In the genomic region with DNA sequence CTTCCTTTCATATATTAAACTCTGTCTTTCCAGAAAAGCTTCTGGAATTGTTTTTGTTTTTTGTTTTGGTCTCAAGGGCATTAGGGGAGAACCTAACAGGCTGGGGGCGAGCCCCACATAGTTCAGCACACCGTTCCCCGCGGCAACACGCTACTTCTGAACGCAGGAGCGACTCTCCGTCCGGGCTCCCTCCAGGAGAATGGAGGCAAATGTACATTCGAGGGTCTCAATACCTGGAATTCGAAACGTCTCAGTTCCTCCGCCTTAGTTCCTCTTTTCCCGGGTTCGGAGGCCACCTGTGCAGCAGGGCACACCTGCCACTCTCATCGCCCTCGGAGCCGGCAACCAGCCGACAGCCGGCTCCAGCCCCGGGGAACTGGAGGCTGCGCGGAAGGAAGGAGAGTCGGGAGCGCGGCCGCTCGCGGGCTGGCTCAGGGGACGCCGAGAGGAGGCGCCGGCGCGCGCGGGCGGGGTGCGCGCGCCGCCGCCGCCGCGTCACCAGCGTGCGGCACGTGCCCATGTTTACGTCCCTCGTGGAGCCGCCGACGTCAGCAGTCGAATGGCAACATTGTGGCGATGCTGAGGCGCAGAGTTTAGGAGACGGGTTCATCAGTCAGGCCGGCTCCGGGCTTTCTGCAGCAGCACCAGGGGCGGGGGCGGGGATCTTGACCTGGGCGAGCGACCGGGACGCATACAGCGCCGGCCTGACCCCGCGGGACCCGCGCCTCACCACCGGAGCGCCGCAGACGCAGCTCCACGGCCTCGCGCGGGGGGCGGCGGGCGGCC, we compare ENCODE assay signal across 1 cellular context.
TF ChIP-seq lines count a peak whose summit lies in the region.

A gene with protein sequence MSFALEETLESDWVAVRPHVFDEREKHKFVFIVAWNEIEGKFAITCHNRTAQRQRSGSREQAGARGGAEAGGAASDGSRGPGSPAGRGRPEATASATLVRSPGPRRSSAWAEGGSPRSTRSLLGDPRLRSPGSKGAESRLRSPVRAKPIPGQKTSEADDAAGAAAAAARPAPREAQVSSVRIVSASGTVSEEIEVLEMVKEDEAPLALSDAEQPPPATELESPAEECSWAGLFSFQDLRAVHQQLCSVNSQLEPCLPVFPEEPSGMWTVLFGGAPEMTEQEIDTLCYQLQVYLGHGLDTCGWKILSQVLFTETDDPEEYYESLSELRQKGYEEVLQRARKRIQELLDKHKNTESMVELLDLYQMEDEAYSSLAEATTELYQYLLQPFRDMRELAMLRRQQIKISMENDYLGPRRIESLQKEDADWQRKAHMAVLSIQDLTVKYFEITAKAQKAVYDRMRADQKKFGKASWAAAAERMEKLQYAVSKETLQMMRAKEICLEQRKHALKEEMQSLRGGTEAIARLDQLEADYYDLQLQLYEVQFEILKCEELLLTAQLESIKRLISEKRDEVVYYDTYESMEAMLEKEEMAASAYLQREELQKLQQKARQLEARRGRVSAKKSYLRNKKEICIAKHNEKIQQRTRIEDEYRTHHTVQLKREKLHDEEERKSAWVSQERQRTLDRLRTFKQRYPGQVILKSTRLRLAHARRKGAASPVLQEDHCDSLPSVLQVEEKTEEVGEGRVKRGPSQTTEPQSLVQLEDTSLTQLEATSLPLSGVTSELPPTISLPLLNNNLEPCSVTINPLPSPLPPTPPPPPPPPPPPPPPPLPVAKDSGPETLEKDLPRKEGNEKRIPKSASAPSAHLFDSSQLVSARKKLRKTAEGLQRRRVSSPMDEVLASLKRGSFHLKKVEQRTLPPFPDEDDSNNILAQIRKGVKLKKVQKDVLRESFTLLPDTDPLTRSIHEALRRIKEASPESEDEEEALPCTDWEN (plus strand): TSS at position 554 of the 786 bp plus-strand sequence. CDS start 520 bp downstream, outside the sequence.

TF ChIP-seq in HCT116, 20 proteins besides CTCF, POLR2A, EP300 and RAD21 (continued from another document):
- TF ChIP-seq, protein P1, sequence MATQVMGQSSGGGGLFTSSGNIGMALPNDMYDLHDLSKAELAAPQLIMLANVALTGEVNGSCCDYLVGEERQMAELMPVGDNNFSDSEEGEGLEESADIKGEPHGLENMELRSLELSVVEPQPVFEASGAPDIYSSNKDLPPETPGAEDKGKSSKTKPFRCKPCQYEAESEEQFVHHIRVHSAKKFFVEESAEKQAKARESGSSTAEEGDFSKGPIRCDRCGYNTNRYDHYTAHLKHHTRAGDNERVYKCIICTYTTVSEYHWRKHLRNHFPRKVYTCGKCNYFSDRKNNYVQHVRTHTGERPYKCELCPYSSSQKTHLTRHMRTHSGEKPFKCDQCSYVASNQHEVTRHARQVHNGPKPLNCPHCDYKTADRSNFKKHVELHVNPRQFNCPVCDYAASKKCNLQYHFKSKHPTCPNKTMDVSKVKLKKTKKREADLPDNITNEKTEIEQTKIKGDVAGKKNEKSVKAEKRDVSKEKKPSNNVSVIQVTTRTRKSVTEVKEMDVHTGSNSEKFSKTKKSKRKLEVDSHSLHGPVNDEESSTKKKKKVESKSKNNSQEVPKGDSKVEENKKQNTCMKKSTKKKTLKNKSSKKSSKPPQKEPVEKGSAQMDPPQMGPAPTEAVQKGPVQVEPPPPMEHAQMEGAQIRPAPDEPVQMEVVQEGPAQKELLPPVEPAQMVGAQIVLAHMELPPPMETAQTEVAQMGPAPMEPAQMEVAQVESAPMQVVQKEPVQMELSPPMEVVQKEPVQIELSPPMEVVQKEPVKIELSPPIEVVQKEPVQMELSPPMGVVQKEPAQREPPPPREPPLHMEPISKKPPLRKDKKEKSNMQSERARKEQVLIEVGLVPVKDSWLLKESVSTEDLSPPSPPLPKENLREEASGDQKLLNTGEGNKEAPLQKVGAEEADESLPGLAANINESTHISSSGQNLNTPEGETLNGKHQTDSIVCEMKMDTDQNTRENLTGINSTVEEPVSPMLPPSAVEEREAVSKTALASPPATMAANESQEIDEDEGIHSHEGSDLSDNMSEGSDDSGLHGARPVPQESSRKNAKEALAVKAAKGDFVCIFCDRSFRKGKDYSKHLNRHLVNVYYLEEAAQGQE (IDR thresholded peaks at IDR 0.05; ENCODE audit: low read depth), result no peak
- TF ChIP-seq EZH2 (IDR thresholded peaks at IDR 0.05), result no peak
- TF ChIP-seq, protein P2, sequence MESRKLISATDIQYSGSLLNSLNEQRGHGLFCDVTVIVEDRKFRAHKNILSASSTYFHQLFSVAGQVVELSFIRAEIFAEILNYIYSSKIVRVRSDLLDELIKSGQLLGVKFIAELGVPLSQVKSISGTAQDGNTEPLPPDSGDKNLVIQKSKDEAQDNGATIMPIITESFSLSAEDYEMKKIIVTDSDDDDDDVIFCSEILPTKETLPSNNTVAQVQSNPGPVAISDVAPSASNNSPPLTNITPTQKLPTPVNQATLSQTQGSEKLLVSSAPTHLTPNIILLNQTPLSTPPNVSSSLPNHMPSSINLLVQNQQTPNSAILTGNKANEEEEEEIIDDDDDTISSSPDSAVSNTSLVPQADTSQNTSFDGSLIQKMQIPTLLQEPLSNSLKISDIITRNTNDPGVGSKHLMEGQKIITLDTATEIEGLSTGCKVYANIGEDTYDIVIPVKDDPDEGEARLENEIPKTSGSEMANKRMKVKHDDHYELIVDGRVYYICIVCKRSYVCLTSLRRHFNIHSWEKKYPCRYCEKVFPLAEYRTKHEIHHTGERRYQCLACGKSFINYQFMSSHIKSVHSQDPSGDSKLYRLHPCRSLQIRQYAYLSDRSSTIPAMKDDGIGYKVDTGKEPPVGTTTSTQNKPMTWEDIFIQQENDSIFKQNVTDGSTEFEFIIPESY (IDR thresholded peaks at IDR 0.05; ENCODE audit: extremely low read depth, insufficient replicate concordance, low read length), result no peak
- TF ChIP-seq, protein P3, sequence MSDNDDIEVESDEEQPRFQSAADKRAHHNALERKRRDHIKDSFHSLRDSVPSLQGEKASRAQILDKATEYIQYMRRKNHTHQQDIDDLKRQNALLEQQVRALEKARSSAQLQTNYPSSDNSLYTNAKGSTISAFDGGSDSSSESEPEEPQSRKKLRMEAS (IDR thresholded peaks at IDR 0.05), result peak; percentile 96
- no peak for TF ChIP-seq ZNF274 (IDR thresholded peaks at IDR 0.05; ENCODE audit: low read depth, low read length)
- peak; percentile 25 for TF ChIP-seq YY1 (IDR thresholded peaks at IDR 0.05; ENCODE audit: extremely low read depth, insufficient replicate concordance, low read depth, low read length)
